Comparison of ENCODE assay signal across 21 cellular contexts in genomic region chr11:103071008-103071407, GRCh38. TPM values are rescaled to one million over a fixed set of nuclear protein-coding genes. Genes with fewer than 3 reads are reported as not detected.
A peak's percentile ranks its signal among the peaks of the same experiment; 100 is the strongest.
DNase-seq lines count a peak whose midpoint lies in the region; ATAC-seq, FAIRE-seq and TF ChIP-seq lines count a peak whose summit lies in the region.
"Had no signal": no experiment of that assay in that cellular context is flagged by ENCODE, and none has a peak within 500 bp of the region (broad histone marks: within the 10 kb centered on the region; RNA-seq: fewer than 3 reads in every experiment).

No MANE protein-coding gene starts in this region.

- H3K27me3 Mint-ChIP-seq in activated CD4-positive, alpha-beta T cell treated with anti-CD3 and anti-CD28 coated beads for 36 hours: no peaks in the 10 kb centered on the region
- no peaks in the 10 kb centered on the region for H3K27me3 Mint-ChIP-seq in activated T-helper 2 cell treated with anti-CD3 and anti-CD28 coated beads, Interferon-gamma antibody, Interleukin-2, Interleukin-4, amounts not matched to agents 10 μg/mL and 5 μg/mL and 100 μg/mL, durations not matched to agents 14 hours and 24 hours and 36 hours (ENCODE audit: low read depth)
- H3K27me3 Mint-ChIP-seq in naive B cell: no peaks in the 10 kb centered on the region
- H3K27me3 Mint-ChIP-seq in progenitor cell of endocrine pancreas: no peaks in the 10 kb centered on the region
- H3K27me3 Mint-ChIP-seq: type B pancreatic cell had no signal

- ATAC-seq in activated CD4-positive, alpha-beta T cell treated with anti-CD3 and anti-CD28 coated beads for 36 hours: no peak
- no peak for ATAC-seq in naive B cell (ENCODE audit: low read depth in 2 of 2)
- ATAC-seq in upper lobe of left lung (ENCODE audit: low FRiP score in 2 of 2): no peak
- ATAC-seq: heart right ventricle, left lung had no signal

- H3K4me3 ChIP-seq in upper lobe of left lung: no peak overlapping the region
- H3K4me3 ChIP-seq: cardiac muscle cell, heart right ventricle, left lung, MG63 had no signal

- no peaks in the 10 kb centered on the region for H3K27me3 ChIP-seq in upper lobe of left lung
- H3K27me3 ChIP-seq: cardiac muscle cell, heart right ventricle, left lung, MG63 had no signal

- POLR2A ChIA-PET in activated CD4-positive, alpha-beta T cell treated with anti-CD3 and anti-CD28 coated beads for 36 hours (lab: Charles Lee): no interaction called here

- no peak for TF ChIP-seq POLR2A in upper lobe of left lung (IDR thresholded peaks at IDR 0.05)

- TF ChIP-seq CTCF in D721Med (IDR thresholded peaks at IDR 0.05; ENCODE audit: insufficient read depth, missing control alignments): no peak
- TF ChIP-seq CTCF in upper lobe of left lung (IDR thresholded peaks at IDR 0.05): no peak
- no peak for TF ChIP-seq CTCF in progenitor cell of endocrine pancreas (IDR thresholded peaks at IDR 0.05; ENCODE audit: unreplicated experiment)

- no peak for TF ChIP-seq EP300 in upper lobe of left lung (IDR thresholded peaks at IDR 0.05)

- peaks cover 0 to 28% (median 4%) of the 10 kb centered on the region in 4 donors for H3K36me3 ChIP-seq in upper lobe of left lung

- peaks cover 65% of the 10 kb centered on the region for H3K36me3 Mint-ChIP-seq in activated CD4-positive, alpha-beta T cell treated with anti-CD3 and anti-CD28 coated beads for 36 hours (ENCODE audit: low read depth)
- peaks cover 72% of the 10 kb centered on the region for H3K36me3 Mint-ChIP-seq in activated T-helper 2 cell treated with anti-CD3 and anti-CD28 coated beads, Interferon-gamma antibody, Interleukin-2, Interleukin-4, amounts not matched to agents 10 μg/mL and 5 μg/mL and 100 μg/mL, durations not matched to agents 14 hours and 24 hours and 36 hours (ENCODE audit: low read depth)
- H3K36me3 Mint-ChIP-seq in naive B cell: peaks cover 0 to 5% of the 10 kb centered on the region in 2 donors
- H3K36me3 Mint-ChIP-seq in progenitor cell of endocrine pancreas (ENCODE audit: insufficient read depth): peaks cover 43% of the 10 kb centered on the region

- intact Hi-C loops in activated CD4-positive, alpha-beta T cell treated with anti-CD3 and anti-CD28 coated beads for 36 hours (cut with DNase I, micrococcal nuclease): no loop called here
- intact Hi-C loops in activated T-helper 2 cell treated with anti-CD3 and anti-CD28 coated beads, Interferon-gamma antibody, Interleukin-2, Interleukin-4, amounts not matched to agents 10 μg/mL and 5 μg/mL and 100 μg/mL, durations not matched to agents 14 hours and 24 hours and 36 hours (cut with micrococcal nuclease): no loop called here

- no peaks in the 10 kb centered on the region for H3K9me3 ChIP-seq in upper lobe of left lung
- H3K9me3 ChIP-seq: heart right ventricle, left lung, MG63 had no signal

- no peak overlapping the region for H3K4me3 Mint-ChIP-seq in activated CD4-positive, alpha-beta T cell treated with anti-CD3 and anti-CD28 coated beads for 36 hours
- H3K4me3 Mint-ChIP-seq in activated T-helper 2 cell treated with anti-CD3 and anti-CD28 coated beads, Interferon-gamma antibody, Interleukin-2, Interleukin-4, amounts not matched to agents 10 μg/mL and 5 μg/mL and 100 μg/mL, durations not matched to agents 14 hours and 24 hours and 36 hours (ENCODE audit: low read depth): no peak overlapping the region
- H3K4me3 Mint-ChIP-seq in naive B cell (peak overlapping the region in 3 of 8 donors; percentile 43 to 72 (median 47)), progenitor cell of endocrine pancreas (ENCODE audit: low read depth) (no peak overlapping the region)
- H3K4me3 Mint-ChIP-seq: type B pancreatic cell had no signal

- H3K27ac Mint-ChIP-seq in activated CD4-positive, alpha-beta T cell treated with anti-CD3 and anti-CD28 coated beads for 36 hours: peak overlapping the region; percentile 67
- peak overlapping the region; percentile 23 for H3K27ac Mint-ChIP-seq in activated T-helper 2 cell treated with anti-CD3 and anti-CD28 coated beads, Interferon-gamma antibody, Interleukin-2, Interleukin-4, amounts not matched to agents 10 μg/mL and 5 μg/mL and 100 μg/mL, durations not matched to agents 14 hours and 24 hours and 36 hours
- H3K27ac Mint-ChIP-seq in naive B cell (peak overlapping the region in 4 of 6 donors; percentile 17 to 96 (median 82)), progenitor cell of endocrine pancreas (no peak overlapping the region)
- H3K27ac Mint-ChIP-seq: type B pancreatic cell had no signal

- H3K4me1 Mint-ChIP-seq in activated CD4-positive, alpha-beta T cell treated with anti-CD3 and anti-CD28 coated beads for 36 hours: peaks cover 40% of the 10 kb centered on the region
- peaks cover 47% of the 10 kb centered on the region for H3K4me1 Mint-ChIP-seq in activated T-helper 2 cell treated with anti-CD3 and anti-CD28 coated beads, Interferon-gamma antibody, Interleukin-2, Interleukin-4, amounts not matched to agents 10 μg/mL and 5 μg/mL and 100 μg/mL, durations not matched to agents 14 hours and 24 hours and 36 hours (ENCODE audit: low read depth)
- H3K4me1 Mint-ChIP-seq in naive B cell: peaks cover 29 to 38% (median 32%) of the 10 kb centered on the region in 3 donors
- H3K4me1 Mint-ChIP-seq in progenitor cell of endocrine pancreas (ENCODE audit: low read depth): peaks cover 10% of the 10 kb centered on the region

- peak; percentile 68 for FAIRE-seq in D721Med (lab: Jason Lieb, UNC)

- CTCF ChIA-PET in activated CD4-positive, alpha-beta T cell treated with anti-CD3 and anti-CD28 coated beads for 36 hours (lab: Charles Lee): no interaction called here

- no peak overlapping the region for H3K27ac ChIP-seq in upper lobe of left lung
- H3K27ac ChIP-seq: cardiac muscle cell, heart right ventricle, left lung had no signal

- peaks cover 0 to 16% (median 3%) of the 10 kb centered on the region in 4 donors for H3K4me1 ChIP-seq in upper lobe of left lung

- H3K9me3 Mint-ChIP-seq in activated CD4-positive, alpha-beta T cell treated with anti-CD3 and anti-CD28 coated beads for 36 hours (ENCODE audit: low read depth): no peaks in the 10 kb centered on the region
- H3K9me3 Mint-ChIP-seq in activated T-helper 2 cell treated with anti-CD3 and anti-CD28 coated beads, Interferon-gamma antibody, Interleukin-2, Interleukin-4, amounts not matched to agents 10 μg/mL and 5 μg/mL and 100 μg/mL, durations not matched to agents 14 hours and 24 hours and 36 hours: no peaks in the 10 kb centered on the region
- H3K9me3 Mint-ChIP-seq in naive B cell: peaks cover 0 to 2% (median 0%) of the 10 kb centered on the region in 7 donors
- peaks cover 3% of the 10 kb centered on the region for H3K9me3 Mint-ChIP-seq in progenitor cell of endocrine pancreas (ENCODE audit: low read depth)
- H3K9me3 Mint-ChIP-seq: type B pancreatic cell had no signal

- DNase-seq in activated CD4-positive, alpha-beta T cell treated with anti-CD3 and anti-CD28 coated beads for 36 hours: no peak
- no peak for DNase-seq in activated CD4-positive, alpha-beta T cell treated with anti-CD3 and anti-CD28 coated beads, Interleukin-2, amount 50 U/mL, for 1 hour
- DNase-seq in D721Med (ENCODE audit: insufficient read length, low spot score) (no peak), naive B cell (no peak), NCI-H1694 (lab: John Stamatoyannopoulos, UW) (no peak), upper lobe of left lung (no peak), progenitor cell of endocrine pancreas (ENCODE audit: low spot score, unreplicated experiment) (no peak)
- no peak for DNase-seq in activated T-helper 2 cell treated with anti-CD3 and anti-CD28 coated beads, Interferon-gamma antibody, Interleukin-2, Interleukin-4, amounts not matched to agents 10 μg/mL and 5 μg/mL and 100 μg/mL, durations not matched to agents 14 hours and 24 hours and 36 hours (ENCODE audit: low spot score)
- DNase-seq: amygdala; dermis blood vessel endothelial cell; GF-D8; heart right ventricle; left lung; MG63; NCI-H1417 treated with DMSO at 0.1 percent for 48 hours; NCI-H524; small intestine; stimulated activated CD4-positive, alpha-beta T cell treated with anti-CD3 and anti-CD28 coated beads, Interleukin-4, amount 100 ng/mL, for 1 hour; SW 1271 had no signal

RNA-seq across cellular contexts. Expression of gene DCUN1D5, which starts 21.0 kb away (rescaled TPM):
- total RNA-seq in activated CD4-positive, alpha-beta T cell treated with anti-CD3 and anti-CD28 coated beads for 36 hours: 10 to 100 TPM; 59.2 to 78.1 TPM
- 59.7 and 66.6 TPM in 2 replicates for total RNA-seq in activated T-helper 2 cell treated with anti-CD3 and anti-CD28 coated beads, Interferon-gamma antibody, Interleukin-2, Interleukin-4, amounts not matched to agents 10 μg/mL and 5 μg/mL and 100 μg/mL, durations not matched to agents 14 hours and 24 hours and 36 hours
- 10 to 100 TPM; 17.1 to 33.4 (median 25.9) TPM for polyA plus RNA-seq in naive B cell (ENCODE audit: low read depth in 6 of 6)
- total RNA-seq in upper lobe of left lung (10 to 100 TPM; 18.2 to 92.8 (median 43.9) TPM), progenitor cell of endocrine pancreas (31.8 and 35.9 TPM in 2 replicates)

RNA-seq across cellular contexts. Expression of gene DYNC2H1, which starts 38.2 kb away (rescaled TPM):
- 1 to 10 TPM; 1.4 to 1.9 TPM for total RNA-seq in activated CD4-positive, alpha-beta T cell treated with anti-CD3 and anti-CD28 coated beads for 36 hours
- 0.46 and 0.67 TPM in 2 replicates for total RNA-seq in activated T-helper 2 cell treated with anti-CD3 and anti-CD28 coated beads, Interferon-gamma antibody, Interleukin-2, Interleukin-4, amounts not matched to agents 10 μg/mL and 5 μg/mL and 100 μg/mL, durations not matched to agents 14 hours and 24 hours and 36 hours
- polyA plus RNA-seq in naive B cell (ENCODE audit: low read depth in 6 of 6): under 1 TPM in 5 of 6 donors, not detected in 1; 0.12 to 0.97 (median 0.77) TPM
- total RNA-seq in upper lobe of left lung (10 to 100 TPM; 11.1 to 62.4 (median 23.2) TPM), progenitor cell of endocrine pancreas (18.6 and 19.1 TPM in 2 replicates)
